Comparison of ENCODE assay signal across 24 cellular contexts in the genomic region with DNA sequence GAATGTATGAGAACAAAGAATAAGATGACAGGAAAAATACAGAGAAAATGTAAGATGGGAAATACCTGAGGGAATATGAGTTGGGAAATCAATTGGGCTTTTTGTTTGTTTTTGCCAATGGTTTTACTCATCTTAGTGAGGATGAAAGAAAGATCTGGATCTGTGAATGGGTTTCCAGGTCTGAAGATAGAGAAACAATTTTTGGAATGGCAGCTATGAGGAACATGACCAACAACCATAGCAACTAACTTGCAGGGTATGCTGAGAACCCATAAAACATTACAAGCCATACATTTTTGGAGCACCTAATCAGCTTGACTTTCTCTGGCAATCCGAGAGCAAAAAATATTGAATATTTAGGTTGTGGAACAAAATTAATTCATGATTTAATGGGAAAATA.
"Had no signal": no experiment of that assay in that cellular context is flagged by ENCODE, and none has a peak within 500 bp of the region (broad histone marks: within the 10 kb centered on the region; RNA-seq: fewer than 3 reads in every experiment).

No MANE protein-coding gene starts in this region.

- H3K4me1 Mint-ChIP-seq: naive B cell; neural crest cell; stimulated activated memory B cell treated with anti-CD40 and anti-IgM and Interleukin-4, amounts not matched to agents 10 μg/mL and 1 μg/mL and 100 μg/mL, for 72 hours had no signal

- H3K4me3 Mint-ChIP-seq: mesothelial cell of epicardium; naive B cell; natural killer cell treated with Interleukin-12 subunit alpha and Interleukin-12 subunit beta and Interleukin-15 and Interleukin-18, amount 100 ng/mL, for 72 hours; neural crest cell; stimulated activated memory B cell treated with anti-CD40 and anti-IgM and Interleukin-4, amounts not matched to agents 10 μg/mL and 1 μg/mL and 100 μg/mL, for 72 hours; stimulated activated naive CD8-positive, alpha-beta T cell treated with anti-CD3 and anti-CD28 coated beads, Interleukin-15, Interleukin-2, amounts not matched to agents 100 ng/mL and 50 ng/mL, for 24 hours had no signal

- H3K27ac ChIP-seq: dorsolateral prefrontal cortex, gastrocnemius medialis, neutrophil, prostate gland, right atrium auricular region, thoracic aorta, tibial nerve, upper lobe of right lung, vagina had no signal

- DNase-seq: dorsolateral prefrontal cortex; effector CD4-positive, alpha-beta T cell; foreskin fibroblast; gastrocnemius medialis; head of caudate nucleus; kidney; mesenchymal stem cell; mucosa of descending colon; naive B cell; stimulated activated CD4-positive, alpha-beta T cell treated with anti-CD3 and anti-CD28 coated beads, Interleukin-4, amount 100 ng/mL, for 4 hours; upper lobe of right lung had no signal

- H3K4me1 ChIP-seq: prostate gland, right atrium auricular region, upper lobe of right lung, vagina had no signal

- H3K27me3 ChIP-seq: dorsolateral prefrontal cortex, gastrocnemius medialis, neutrophil, right atrium auricular region, tibial nerve, upper lobe of right lung, vagina had no signal

- H3K27me3 Mint-ChIP-seq: natural killer cell treated with Interleukin-12 subunit alpha and Interleukin-12 subunit beta and Interleukin-15 and Interleukin-18, amount 100 ng/mL, for 72 hours had no signal

- H3K27ac Mint-ChIP-seq: mesothelial cell of epicardium; natural killer cell treated with Interleukin-12 subunit alpha and Interleukin-12 subunit beta and Interleukin-15 and Interleukin-18, amount 100 ng/mL, for 72 hours; stimulated activated memory B cell treated with anti-CD40 and anti-IgM and Interleukin-4, amounts not matched to agents 10 μg/mL and 1 μg/mL and 100 μg/mL, for 72 hours; stimulated activated naive CD8-positive, alpha-beta T cell treated with anti-CD3 and anti-CD28 coated beads, Interleukin-15, Interleukin-2, amounts not matched to agents 100 ng/mL and 50 ng/mL, for 24 hours had no signal

- H3K36me3 Mint-ChIP-seq: mesothelial cell of epicardium; naive B cell; natural killer cell treated with Interleukin-12 subunit alpha and Interleukin-12 subunit beta and Interleukin-15 and Interleukin-18, amount 100 ng/mL, for 72 hours; stimulated activated memory B cell treated with anti-CD40 and anti-IgM and Interleukin-4, amounts not matched to agents 10 μg/mL and 1 μg/mL and 100 μg/mL, for 72 hours had no signal

- H3K36me3 ChIP-seq: gastrocnemius medialis, neutrophil, prostate gland, right atrium auricular region, thoracic aorta, tibial nerve, upper lobe of right lung, vagina had no signal

- H3K9me3 Mint-ChIP-seq: stimulated activated memory B cell treated with anti-CD40 and anti-IgM and Interleukin-4, amounts not matched to agents 10 μg/mL and 1 μg/mL and 100 μg/mL, for 72 hours; stimulated activated naive CD8-positive, alpha-beta T cell treated with anti-CD3 and anti-CD28 coated beads, Interleukin-15, Interleukin-2, amounts not matched to agents 100 ng/mL and 50 ng/mL, for 24 hours had no signal

- ATAC-seq: gastrocnemius medialis; left lobe of liver; mucosa of descending colon; natural killer cell treated with Interleukin-12 subunit alpha and Interleukin-12 subunit beta and Interleukin-15 and Interleukin-18, amount 100 ng/mL, for 72 hours; sciatic nerve; stimulated activated memory B cell treated with anti-CD40 and anti-IgM and Interleukin-4, amounts not matched to agents 10 μg/mL and 1 μg/mL and 100 μg/mL, for 72 hours; upper lobe of right lung had no signal

- H3K9me3 ChIP-seq: gastrocnemius medialis, neutrophil, prostate gland, right atrium auricular region, thoracic aorta, upper lobe of right lung, vagina had no signal

- H3K4me3 ChIP-seq: dorsolateral prefrontal cortex, gastrocnemius medialis, mucosa of descending colon, prostate gland, right atrium auricular region, thoracic aorta, tibial nerve, upper lobe of right lung, vagina had no signal
